1 cellular context compared by ENCODE assay signal in the genomic region with DNA sequence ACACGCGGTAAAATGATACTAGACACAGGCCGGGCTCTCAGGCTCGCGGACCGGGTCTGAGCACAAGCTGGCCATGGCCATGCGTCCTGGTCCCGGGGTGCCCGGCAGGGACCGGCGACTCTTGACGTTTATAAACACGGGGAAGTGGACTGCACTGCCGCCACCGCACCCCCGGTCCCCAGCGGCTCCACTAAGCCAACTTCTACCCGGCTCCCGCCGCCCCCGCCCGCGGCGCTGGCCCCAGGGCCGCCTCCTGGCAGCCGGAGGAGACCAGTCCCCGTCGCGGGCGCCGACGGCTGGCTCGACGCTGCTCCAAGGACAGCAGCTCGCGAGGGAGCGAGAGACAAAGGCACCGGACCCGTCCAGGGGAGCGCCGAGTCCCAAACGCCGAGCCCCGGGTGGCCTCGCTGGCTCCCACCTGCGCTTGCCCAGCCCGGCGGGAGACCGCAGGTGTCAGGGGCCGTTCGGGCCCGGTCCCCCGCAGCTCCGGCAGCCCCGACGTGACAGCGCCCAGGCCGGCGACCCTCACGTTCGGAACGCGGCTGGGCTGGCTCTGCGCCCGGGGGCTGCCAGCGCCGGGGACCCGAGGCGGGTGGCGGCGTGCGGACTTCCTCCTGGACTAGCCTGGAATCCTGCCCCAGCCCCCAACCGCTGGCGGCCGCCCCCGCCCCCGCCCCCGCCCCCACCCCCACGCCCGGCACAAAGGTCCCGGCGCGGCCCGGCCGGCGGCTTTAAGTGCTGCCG.
A peak's percentile ranks its signal among the peaks of the same experiment; 100 is the strongest.
TF ChIP-seq lines count a peak whose summit lies in the region.

No MANE protein-coding gene starts in this region.

TF ChIP-seq in HepG2, 621 proteins besides CTCF, POLR2A, EP300 and RAD21 (continued from another document):
- TF ChIP-seq, protein P1, sequence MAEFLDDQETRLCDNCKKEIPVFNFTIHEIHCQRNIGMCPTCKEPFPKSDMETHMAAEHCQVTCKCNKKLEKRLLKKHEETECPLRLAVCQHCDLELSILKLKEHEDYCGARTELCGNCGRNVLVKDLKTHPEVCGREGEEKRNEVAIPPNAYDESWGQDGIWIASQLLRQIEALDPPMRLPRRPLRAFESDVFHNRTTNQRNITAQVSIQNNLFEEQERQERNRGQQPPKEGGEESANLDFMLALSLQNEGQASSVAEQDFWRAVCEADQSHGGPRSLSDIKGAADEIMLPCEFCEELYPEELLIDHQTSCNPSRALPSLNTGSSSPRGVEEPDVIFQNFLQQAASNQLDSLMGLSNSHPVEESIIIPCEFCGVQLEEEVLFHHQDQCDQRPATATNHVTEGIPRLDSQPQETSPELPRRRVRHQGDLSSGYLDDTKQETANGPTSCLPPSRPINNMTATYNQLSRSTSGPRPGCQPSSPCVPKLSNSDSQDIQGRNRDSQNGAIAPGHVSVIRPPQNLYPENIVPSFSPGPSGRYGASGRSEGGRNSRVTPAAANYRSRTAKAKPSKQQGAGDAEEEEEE (CRISPR knock-in tag; IDR thresholded peaks at IDR 0.05; ENCODE audit: borderline replicate concordance), result no peak
- TF ChIP-seq AGO2 (optimal IDR thresholded peaks at IDR 0.05; ENCODE audit: low read depth, low read length) (peak; percentile 77), ZNF263 (CRISPR knock-in tag; IDR thresholded peaks at IDR 0.05) (no peak), EZH2 (conservative IDR thresholded peaks at IDR 0.05; ENCODE audit: low read depth, low read length) (no peak)
- TF ChIP-seq, protein P2, sequence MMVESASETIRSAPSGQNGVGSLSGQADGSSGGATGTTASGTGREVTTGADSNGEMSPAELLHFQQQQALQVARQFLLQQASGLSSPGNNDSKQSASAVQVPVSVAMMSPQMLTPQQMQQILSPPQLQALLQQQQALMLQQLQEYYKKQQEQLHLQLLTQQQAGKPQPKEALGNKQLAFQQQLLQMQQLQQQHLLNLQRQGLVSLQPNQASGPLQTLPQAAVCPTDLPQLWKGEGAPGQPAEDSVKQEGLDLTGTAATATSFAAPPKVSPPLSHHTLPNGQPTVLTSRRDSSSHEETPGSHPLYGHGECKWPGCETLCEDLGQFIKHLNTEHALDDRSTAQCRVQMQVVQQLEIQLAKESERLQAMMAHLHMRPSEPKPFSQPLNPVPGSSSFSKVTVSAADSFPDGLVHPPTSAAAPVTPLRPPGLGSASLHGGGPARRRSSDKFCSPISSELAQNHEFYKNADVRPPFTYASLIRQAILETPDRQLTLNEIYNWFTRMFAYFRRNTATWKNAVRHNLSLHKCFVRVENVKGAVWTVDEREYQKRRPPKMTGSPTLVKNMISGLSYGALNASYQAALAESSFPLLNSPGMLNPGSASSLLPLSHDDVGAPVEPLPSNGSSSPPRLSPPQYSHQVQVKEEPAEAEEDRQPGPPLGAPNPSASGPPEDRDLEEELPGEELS (CRISPR knock-in tag; IDR thresholded peaks at IDR 0.05), result no peak
